Comparison of ENCODE assay signal across 1 cellular context in genomic region chr16:69339289-69340094, GRCh38.
TF ChIP-seq lines count a peak whose summit lies in the region.

Gene COG8, minus strand, starts transcription at chr16:69339564. Its CDS starts 12 bp downstream, at chr16:69339552.
Gene NIP7, plus strand, starts transcription at chr16:69339772. Its CDS starts 58 bp downstream, at chr16:69339830.

TF ChIP-seq in HEK293, 187 proteins besides CTCF, POLR2A, EP300 and RAD21 (continued from another document):
- no peak for TF ChIP-seq ZNF18 (tag by site-specific recombination; IDR thresholded peaks at IDR 0.05)
- peak; percentile 66 for TF ChIP-seq ZEB2 (tag by site-specific recombination; IDR thresholded peaks at IDR 0.05)
- TF ChIP-seq ZNF23 (tag by site-specific recombination; IDR thresholded peaks at IDR 0.05; ENCODE audit: borderline replicate concordance), result no peak
- no peak for TF ChIP-seq ZBTB1 (tag by site-specific recombination; IDR thresholded peaks at IDR 0.05)
- TF ChIP-seq WT1 (tag by site-specific recombination; IDR thresholded peaks at IDR 0.05), result no peak
- no peak for TF ChIP-seq PBX3 (CRISPR knock-in tag; IDR thresholded peaks at IDR 0.05)
- TF ChIP-seq ZNF354C (tag by site-specific recombination; IDR thresholded peaks at IDR 0.05; ENCODE audit: borderline replicate concordance, low read depth), result no peak
- no peak for TF ChIP-seq ZNF510 (tag by site-specific recombination; IDR thresholded peaks at IDR 0.05; ENCODE audit: insufficient replicate concordance)
- TF ChIP-seq TRIM28 (IDR thresholded peaks at IDR 0.05; ENCODE audit: borderline replicate concordance, low read length), result peak; percentile 81
- TF ChIP-seq AEBP2 (tag by site-specific recombination; IDR thresholded peaks at IDR 0.05; ENCODE audit: borderline replicate concordance), result no peak
- TF ChIP-seq KLF7 (tag by site-specific recombination; IDR thresholded peaks at IDR 0.05; ENCODE audit: borderline replicate concordance), result 0 out of 2 replicates have a peak, but pooled peaks have one; percentile 36
- no peak for TF ChIP-seq ZNF24 (tag by site-specific recombination; IDR thresholded peaks at IDR 0.05)
- TF ChIP-seq ZNF701 (tag by site-specific recombination; IDR thresholded peaks at IDR 0.05), result no peak
- TF ChIP-seq ZNF274 (IDR thresholded peaks at IDR 0.05; ENCODE audit: low read length), result no peak
- no peak for TF ChIP-seq ZNF274 (tag by site-specific recombination; IDR thresholded peaks at IDR 0.05; ENCODE audit: borderline replicate concordance)
- no peak for TF ChIP-seq ZBTB49 (tag by site-specific recombination; IDR thresholded peaks at IDR 0.05; ENCODE audit: low read depth)
- TF ChIP-seq PRDM6 (tag by site-specific recombination; IDR thresholded peaks at IDR 0.05), result no peak
- TF ChIP-seq ZFHX2 (tag by site-specific recombination; conservative IDR thresholded peaks at IDR 0.05), result peak; percentile 52
- TF ChIP-seq HIC1 (tag by site-specific recombination; IDR thresholded peaks at IDR 0.05), result no peak
- 0 out of 2 replicates have a peak, but pooled peaks have one; percentile 42 for TF ChIP-seq ZNF223 (tag by site-specific recombination; IDR thresholded peaks at IDR 0.05)
- no peak for TF ChIP-seq BCL6B (tag by site-specific recombination; IDR thresholded peaks at IDR 0.05)
- TF ChIP-seq GLIS2 (tag by site-specific recombination; IDR thresholded peaks at IDR 0.05), result no peak
- TF ChIP-seq ZNF174 (tag by site-specific recombination; IDR thresholded peaks at IDR 0.05), result no peak
- TF ChIP-seq ZBTB17 (tag by site-specific recombination; IDR thresholded peaks at IDR 0.05), result peak; percentile 95
- TF ChIP-seq ZNF629 (tag by site-specific recombination; IDR thresholded peaks at IDR 0.05), result peak; percentile 87
- TF ChIP-seq MZF1 (tag by site-specific recombination; IDR thresholded peaks at IDR 0.05; ENCODE audit: borderline replicate concordance), result no peak
- TF ChIP-seq ZSCAN18 (tag by site-specific recombination; IDR thresholded peaks at IDR 0.05), result no peak
- TF ChIP-seq BCL11A (tag by site-specific recombination; IDR thresholded peaks at IDR 0.05; ENCODE audit: low read depth), result no peak
- TF ChIP-seq ZNF623 (tag by site-specific recombination; IDR thresholded peaks at IDR 0.05), result no peak
- no peak for TF ChIP-seq ZFP69B (tag by site-specific recombination; IDR thresholded peaks at IDR 0.05)
- no peak for TF ChIP-seq OSR2 (tag by site-specific recombination; IDR thresholded peaks at IDR 0.05)
- TF ChIP-seq ZNF133 (tag by site-specific recombination; IDR thresholded peaks at IDR 0.05), result no peak
- peak; percentile 46; the same call in 1 of the 2 replicates for TF ChIP-seq ZNF2 (tag by site-specific recombination; IDR thresholded peaks at IDR 0.05)
- TF ChIP-seq ZNF169 (tag by site-specific recombination; IDR thresholded peaks at IDR 0.05), result peak; percentile 50; the same call in 1 of the 2 replicates
